ENCODE assay signal across 1 cellular context in genomic region chr12:123973552-123974341, GRCh38.
TF ChIP-seq lines count a peak whose summit lies in the region.

No MANE protein-coding gene starts in this region.

TF ChIP-seq in HepG2, 621 proteins besides CTCF, POLR2A, EP300 and RAD21 (continued from another document):
- TF ChIP-seq ZBTB40 (IDR thresholded peaks at IDR 0.05), result no peak
- TF ChIP-seq ZBTB40 (CRISPR knock-in tag; IDR thresholded peaks at IDR 0.05), result peak; percentile 56; the same call in 1 of the 2 replicates
